Comparison of ENCODE assay signal across 8 cellular contexts in genomic region chr2:218068721-218069334, GRCh38. TPM values are rescaled to one million over a fixed set of nuclear protein-coding genes. Genes with fewer than 3 reads are reported as not detected.
DNase-seq lines count a peak whose midpoint lies in the region; ATAC-seq and TF ChIP-seq lines count a peak whose summit lies in the region.
"Not testable (repeated sequence)": the region's sequence is repeated elsewhere in the genome, so short reads cannot be mapped to it uniquely, and the experiment has no call there.

A gene with protein sequence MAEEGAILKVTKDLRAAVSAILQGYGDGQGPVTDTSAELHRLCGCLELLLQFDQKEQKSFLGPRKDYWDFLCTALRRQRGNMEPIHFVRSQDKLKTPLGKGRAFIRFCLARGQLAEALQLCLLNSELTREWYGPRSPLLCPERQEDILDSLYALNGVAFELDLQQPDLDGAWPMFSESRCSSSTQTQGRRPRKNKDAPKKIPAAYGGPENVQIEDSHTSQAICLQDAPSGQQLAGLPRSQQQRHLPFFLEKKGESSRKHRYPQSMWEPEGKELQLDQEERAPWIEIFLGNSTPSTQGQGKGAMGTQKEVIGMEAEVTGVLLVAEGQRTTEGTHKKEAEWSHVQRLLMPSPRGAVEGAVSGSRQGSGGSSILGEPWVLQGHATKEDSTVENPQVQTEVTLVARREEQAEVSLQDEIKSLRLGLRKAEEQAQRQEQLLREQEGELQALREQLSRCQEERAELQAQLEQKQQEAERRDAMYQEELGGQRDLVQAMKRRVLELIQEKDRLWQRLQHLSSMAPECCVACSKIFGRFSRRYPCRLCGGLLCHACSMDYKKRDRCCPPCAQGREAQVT (plus strand): TSS chr2:218069253. CDS start chr2:218070606, 1,353 bp downstream.

- H3K4me1 ChIP-seq in HAP-1; RWPE2 (ENCODE audit: insufficient read depth, poor library complexity, severe bottlenecking): not testable (repeated sequence)

- H3K9me3 ChIP-seq in HAP-1; RWPE2 (ENCODE audit: severe bottlenecking); neural cell (ENCODE audit: low read length): not testable (repeated sequence)

- not testable (repeated sequence) for H3F3A ChIP-seq in neural cell (ENCODE audit: insufficient read depth, low read length, poor library complexity, severe bottlenecking)

- H3K27ac ChIP-seq in RWPE2 (ENCODE audit: poor library complexity, severe bottlenecking); neural cell (ENCODE audit: low read length): not testable (repeated sequence)

- not testable (repeated sequence) for H3K9me2 ChIP-seq in neural cell (ENCODE audit: insufficient read depth, low read length)

- TF ChIP-seq EP300 in neural cell (conservative IDR thresholded peaks at IDR 0.05; ENCODE audit: poor library complexity, severe bottlenecking) = not testable (repeated sequence)

- in situ Hi-C loops in HAP-1 (cut with MboI; ENCODE audit: low sequenced_read_pairs) = loop anchor here (5.0 kb wide), 1 partner anchor 277 kb away; no protein-coding TSS in a partner anchor

- H3K9me3 Mint-ChIP-seq in stimulated activated naive CD8-positive, alpha-beta T cell treated with anti-CD3 and anti-CD28 coated beads, Interleukin-15, amount 100 ng/mL, for 72 hours = not testable (repeated sequence)

- peak; percentile 69 for TF ChIP-seq RAD21 in neural cell (conservative IDR thresholded peaks at IDR 0.05)

- not testable (repeated sequence) for H4K20me1 ChIP-seq in neural cell (ENCODE audit: insufficient read depth)

- H3K27ac Mint-ChIP-seq in stimulated activated naive CD8-positive, alpha-beta T cell treated with anti-CD3 and anti-CD28 coated beads, Interleukin-15, amount 100 ng/mL, for 72 hours = peak within 1 kb of the TSS; percentile 85 to 87

- H3K4me1 Mint-ChIP-seq in stimulated activated naive CD8-positive, alpha-beta T cell treated with anti-CD3 and anti-CD28 coated beads, Interleukin-15, amount 100 ng/mL, for 72 hours = peaks cover 16% of the 10 kb centered on the region

- H3K27me3 Mint-ChIP-seq in stimulated activated naive CD8-positive, alpha-beta T cell treated with anti-CD3 and anti-CD28 coated beads, Interleukin-15, amount 100 ng/mL, for 72 hours = peaks cover 29% of the 10 kb centered on the region

- H2AFZ ChIP-seq in neural cell (ENCODE audit: low read depth, low read length) = not testable (repeated sequence)

- H3K4me2 ChIP-seq in neural cell (ENCODE audit: low read length) = not testable (repeated sequence)

- DNase-seq in ELF-1 (ENCODE audit: low read depth, low spot score) (peak; percentile 88), HAP-1 (ENCODE audit: low spot score in 2 of 2) (peak; percentile 52 to 71), M059J (ENCODE audit: low read depth) (peak; percentile 73), foreskin fibroblast (peak; percentile 73 to 86)
- not testable (repeated sequence) for DNase-seq in RWPE2 (ENCODE audit: low spot score)
- DNase-seq in activated T-helper 9 cell treated with anti-CD3 and anti-CD28 coated beads, Interleukin-2, amount 50 U/mL, for 16 hours (ENCODE audit: low read depth) = peak; percentile 26
- peak; percentile 73 to 76 for DNase-seq in stimulated activated naive CD8-positive, alpha-beta T cell treated with anti-CD3 and anti-CD28 coated beads, Interleukin-15, amount 100 ng/mL, for 72 hours

- TF ChIP-seq CTCF in RWPE2 (IDR thresholded peaks at IDR 0.05; ENCODE audit: poor library complexity, severe bottlenecking) = peak; percentile 80
- TF ChIP-seq CTCF in foreskin fibroblast (IDR thresholded peaks at IDR 0.05; ENCODE audit: low read depth, low read length) = peak; percentile 69
- peak; percentile 84 for TF ChIP-seq CTCF in neural cell (IDR thresholded peaks at IDR 0.05; ENCODE audit: poor library complexity, severe bottlenecking)

- peak; percentile 78 for ATAC-seq in RWPE2 (ENCODE audit: low read depth)
- ATAC-seq in stimulated activated naive CD8-positive, alpha-beta T cell treated with anti-CD3 and anti-CD28 coated beads, Interleukin-15, amount 100 ng/mL, for 72 hours = peak; percentile 71

- not testable (repeated sequence) for H3K36me3 ChIP-seq in HAP-1 (replicated peaks); RWPE2 (ENCODE audit: low read depth); neural cell (ENCODE audit: insufficient read depth, low read length)

- H3K27me3 ChIP-seq in HAP-1 (ENCODE audit: low read depth); RWPE2 (ENCODE audit: insufficient read depth, poor library complexity, severe bottlenecking); neural cell (ENCODE audit: insufficient read depth, low read depth, low read length): not testable (repeated sequence)

- H3K4me3 Mint-ChIP-seq in stimulated activated naive CD8-positive, alpha-beta T cell treated with anti-CD3 and anti-CD28 coated beads, Interleukin-15, amount 100 ng/mL, for 72 hours = peak within 1 kb of the TSS; percentile 58 to 69

- H3K4me3 ChIP-seq in HAP-1 (peak within 1 kb of the TSS; percentile 17), RWPE2 (ENCODE audit: severe bottlenecking) (peak within 1 kb of the TSS; percentile 24), foreskin fibroblast (ENCODE audit: low read depth in 1 of 2, low read length in 2 of 2) (peak within 1 kb of the TSS; percentile 30 to 34)
- not testable (repeated sequence) for H3K4me3 ChIP-seq in neural cell (ENCODE audit: low read length)

- H3K9ac ChIP-seq in neural cell (ENCODE audit: low read length) = not testable (repeated sequence)

- not testable (repeated sequence) for H3K79me2 ChIP-seq in neural cell (replicated peaks; ENCODE audit: insufficient read depth, low read length)

TF ChIP-seq in neural cell, 6 proteins besides CTCF, POLR2A, EP300 and RAD21:
- peak; percentile 85 for TF ChIP-seq SMC3 (conservative IDR thresholded peaks at IDR 0.05; ENCODE audit: poor library complexity)

RNA-seq across cellular contexts. Expression of the gene that starts here (rescaled TPM):
- not detected in 2 replicates for total RNA-seq in M059J (2014; rRNA removed; shearing (Covaris generic))
- polyA plus RNA-seq in neural cell = not detected in 2 replicates
- not detected in 2 replicates for polyA minus RNA-seq in neural cell

Comparison
In these comparisons a context has a peak if more than half of its experiments do, and no peak if none do; other contexts are left out.
1. Peak in DNase-seq in M059J; RNA of the gene not detected or under 1 TPM.